1 cellular context compared by ENCODE assay signal in genomic region chr16:75138636-75139035, GRCh38.
TF ChIP-seq lines count a peak whose summit lies in the region.

No MANE protein-coding gene starts in this region.

TF ChIP-seq in HepG2, 621 proteins besides CTCF, POLR2A, EP300 and RAD21:
- TF ChIP-seq ATF7 (IDR thresholded peaks at IDR 0.05) = 0 out of 2 replicates have a peak, but pooled peaks have one; percentile 15
- no peak for TF ChIP-seq ATF7 (CRISPR knock-in tag; IDR thresholded peaks at IDR 0.05)
- no peak for TF ChIP-seq MEIS1 (CRISPR knock-in tag; IDR thresholded peaks at IDR 0.05; ENCODE audit: borderline replicate concordance)
- no peak for TF ChIP-seq TEAD3 (CRISPR knock-in tag; optimal IDR thresholded peaks at IDR 0.05; ENCODE audit: borderline replicate concordance)
